ENCODE assay signal across 8 cellular contexts in the genomic region with DNA sequence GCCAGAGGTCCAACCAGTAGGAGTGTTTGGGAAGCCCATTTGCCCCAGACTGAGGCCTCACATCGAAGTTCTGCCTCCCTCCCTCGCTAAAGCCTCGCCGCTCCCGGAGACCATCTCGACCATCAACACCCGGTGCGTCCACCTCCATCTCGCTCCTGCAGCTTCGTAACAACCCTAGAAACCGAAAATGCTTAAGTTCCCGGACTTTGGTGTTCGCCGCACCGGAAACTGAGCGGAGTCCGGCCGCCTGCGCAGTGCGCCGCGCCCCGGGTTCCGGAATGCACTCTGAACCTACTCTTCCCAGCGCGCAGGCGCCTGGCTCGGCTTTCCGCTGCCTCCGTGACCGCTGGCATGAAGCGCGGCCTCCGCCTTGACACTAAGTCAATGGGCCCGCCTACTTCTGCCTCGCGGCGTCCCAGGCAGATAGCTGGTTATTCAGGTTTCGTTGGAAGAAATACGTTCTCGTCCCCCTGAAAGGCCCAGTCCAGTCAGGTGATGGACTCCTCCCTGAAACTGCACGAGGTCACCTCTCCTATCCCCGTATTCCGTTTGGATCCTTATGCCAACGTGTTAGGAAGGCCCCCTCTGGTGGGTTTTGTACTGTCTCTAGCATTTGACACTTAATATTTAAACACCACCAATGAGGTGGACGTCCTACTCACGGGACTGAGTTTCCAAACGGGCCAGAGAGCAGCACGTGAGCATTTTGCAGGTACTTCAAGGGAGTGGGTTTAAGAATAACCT. TPM values are rescaled to one million over a fixed set of nuclear protein-coding genes. Genes with fewer than 3 reads are reported as not detected.
DNase-seq lines count a peak whose midpoint lies in the region; ATAC-seq, FAIRE-seq and TF ChIP-seq lines count a peak whose summit lies in the region.

No MANE protein-coding gene starts in this region.

- peak overlapping the region; percentile 100 for H3K4me3 Mint-ChIP-seq in activated T-cell treated with anti-CD3 and anti-CD28 coated beads, Interleukin-2, amount 50 U/mL, for 4 hours

- ATAC-seq in GM21717 (IDR thresholded peaks at IDR 0.05; ENCODE audit: unreplicated experiment): peak; percentile 96
- peak; percentile 99 for ATAC-seq in activated T-cell treated with anti-CD3 and anti-CD28 coated beads, Interleukin-2, amount 50 U/mL, for 4 hours

- TF ChIP-seq EP300 in suprapubic skin (IDR thresholded peaks at IDR 0.05): no peak

- no peaks in the 10 kb centered on the region for H3K9me3 Mint-ChIP-seq in activated T-cell treated with anti-CD3 and anti-CD28 coated beads, Interleukin-2, amount 50 U/mL, for 4 hours

- peak overlapping the region; percentile 49 for H3K4me2 ChIP-seq in KMS-11

- H3K36me3 ChIP-seq in KMS-11 (ENCODE audit: insufficient read depth) (no peaks in the 10 kb centered on the region), neuron (ENCODE audit: insufficient read depth, low read length) (no peaks in the 10 kb centered on the region), suprapubic skin (peaks cover 20% of the 10 kb centered on the region)

- H3K4me1 ChIP-seq in KMS-11 (ENCODE audit: low read depth, poor library complexity, severe bottlenecking): peaks cover 15% of the 10 kb centered on the region
- H3K4me1 ChIP-seq in neuron (ENCODE audit: insufficient read depth, low read length): peaks cover 3% of the 10 kb centered on the region
- peaks cover 35% of the 10 kb centered on the region for H3K4me1 ChIP-seq in suprapubic skin

- H3K27me3 ChIP-seq in KMS-11 (ENCODE audit: insufficient read depth, low read depth): no peaks in the 10 kb centered on the region
- H3K27me3 ChIP-seq in neuron (ENCODE audit: insufficient read depth, low read length): no peaks in the 10 kb centered on the region
- no peaks in the 10 kb centered on the region for H3K27me3 ChIP-seq in suprapubic skin

- H3K9me3 ChIP-seq in neuron (ENCODE audit: low read length) (peaks cover 2% of the 10 kb centered on the region), suprapubic skin (no peaks in the 10 kb centered on the region)

- H3K27ac ChIP-seq in KMS-11: peak overlapping the region; percentile 81
- H3K27ac ChIP-seq in suprapubic skin: peak overlapping the region; percentile 94

- FAIRE-seq in D721Med (lab: Jason Lieb, UNC): no peak

- peaks cover 2% of the 10 kb centered on the region for H3K27me3 Mint-ChIP-seq in activated T-cell treated with anti-CD3 and anti-CD28 coated beads, Interleukin-2, amount 50 U/mL, for 4 hours (ENCODE audit: low read depth)

- peak overlapping the region; percentile 78 for H3K9ac ChIP-seq in KMS-11

- peaks cover 21% of the 10 kb centered on the region for H3K36me3 Mint-ChIP-seq in activated T-cell treated with anti-CD3 and anti-CD28 coated beads, Interleukin-2, amount 50 U/mL, for 4 hours (ENCODE audit: insufficient read depth)

- TF ChIP-seq CTCF in D721Med (IDR thresholded peaks at IDR 0.05; ENCODE audit: insufficient read depth, missing control alignments) (no peak), KMS-11 (conservative IDR thresholded peaks at IDR 0.05; ENCODE audit: low read depth, low read length) (peak; percentile 37), fibroblast of the aortic adventitia (IDR thresholded peaks at IDR 0.05; ENCODE audit: insufficient read depth, low read length) (no peak), suprapubic skin (IDR thresholded peaks at IDR 0.05) (no peak)

- peaks cover 26% of the 10 kb centered on the region for H3K79me2 ChIP-seq in KMS-11 (ENCODE audit: insufficient read depth, low read depth)

- peak; percentile 63 to 79 for TF ChIP-seq POLR2A in suprapubic skin (IDR thresholded peaks at IDR 0.05)

- H2AFZ ChIP-seq in KMS-11 (ENCODE audit: low read depth) (peak overlapping the region; percentile 89), neuron (ENCODE audit: low read depth, low read length) (peak overlapping the region; percentile 46)

- WGBS in suprapubic skin: 0% methylated on average over 37 of the region's 49 CpGs

- H3K4me3 ChIP-seq in KMS-11 (IDR thresholded peaks at IDR 0.05; ENCODE audit: insufficient read depth, low read depth, low read length): peak overlapping the region; percentile 24
- H3K4me3 ChIP-seq in fibroblast of the aortic adventitia (ENCODE audit: low read depth, low read length): peak overlapping the region; percentile 89
- H3K4me3 ChIP-seq in neuron (ENCODE audit: low read length): peak overlapping the region; percentile 68
- H3K4me3 ChIP-seq in suprapubic skin: peak overlapping the region; percentile 70

- DNase-seq in D721Med (ENCODE audit: insufficient read length, low spot score) (peak; percentile 60), fibroblast of the aortic adventitia (ENCODE audit: low read depth) (peak; percentile 88), suprapubic skin (ENCODE audit: low spot score in 2 of 2) (peak; percentile 97), NCI-H82 (lab: John Stamatoyannopoulos, UW) (no peak)
- peak; percentile 86 for DNase-seq in activated T-cell treated with anti-CD3 and anti-CD28 coated beads, Interleukin-2, amount 50 U/mL, for 4 hours

- no peaks in the 10 kb centered on the region for H4K20me1 ChIP-seq in KMS-11 (ENCODE audit: insufficient read depth)

- peaks cover 26% of the 10 kb centered on the region for H3K4me1 Mint-ChIP-seq in activated T-cell treated with anti-CD3 and anti-CD28 coated beads, Interleukin-2, amount 50 U/mL, for 4 hours (ENCODE audit: low read depth)

RNA-seq across cellular contexts. Expression of a gene that starts 21.4 kb away (rescaled TPM):
- not detected for total RNA-seq in activated T-cell treated with anti-CD3 and anti-CD28 coated beads, Interleukin-2, amount 50 U/mL, for 4 hours
- total RNA-seq in fibroblast of the aortic adventitia (ENCODE audit: low replicate concordance) (not detected in 2 replicates), suprapubic skin (not detected)

Comparison
In these comparisons a context has a peak if more than half of its experiments do, and no peak if none do; other contexts are left out.
1. H3K4me3 ChIP-seq: peak in every context shown above with its lines; median percentile 89 in fibroblast of the aortic adventitia; 70 in suprapubic skin; 68 in neuron; 24 in KMS-11.